8 cellular contexts compared by ENCODE assay signal in the genomic region with DNA sequence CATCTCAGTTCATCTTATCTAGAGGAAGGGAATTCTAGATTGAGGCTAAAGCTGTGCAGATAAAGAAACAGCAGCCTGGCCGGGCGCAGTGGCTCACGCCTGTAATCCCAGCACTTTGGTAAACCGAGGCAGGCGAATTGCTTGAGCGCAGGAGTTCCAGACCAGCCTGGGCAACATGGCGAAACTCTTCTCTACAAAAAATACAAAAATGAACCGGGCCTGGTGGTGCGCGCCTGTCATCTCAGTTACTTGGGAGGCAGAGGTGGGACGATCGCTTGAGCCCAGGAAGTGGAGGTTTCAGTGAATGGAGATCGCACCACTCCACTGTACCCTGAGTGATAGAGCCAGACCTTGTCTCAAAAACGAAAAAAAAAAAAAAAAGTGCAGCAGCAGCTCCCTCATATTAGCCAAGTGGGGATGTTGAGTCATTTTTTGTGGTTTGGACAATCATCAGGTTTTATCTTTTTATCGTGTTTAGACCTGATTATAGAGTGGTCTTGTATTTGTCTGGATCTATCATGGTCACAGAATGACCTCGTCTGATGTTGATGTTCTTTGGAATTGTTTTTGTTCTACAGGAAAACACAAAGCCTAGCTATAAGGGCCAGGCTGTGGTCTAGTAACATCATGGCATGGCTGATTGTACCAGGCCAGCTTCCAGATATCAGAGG. TPM values are rescaled to one million over a fixed set of nuclear protein-coding genes. Genes with fewer than 3 reads are reported as not detected.
DNase-seq lines count a peak whose midpoint lies in the region; ATAC-seq and TF ChIP-seq lines count a peak whose summit lies in the region.

No MANE protein-coding gene starts in this region.

- no peaks in the 10 kb centered on the region for H3K36me3 ChIP-seq in brain microvascular endothelial cell (replicated peaks)
- H3K36me3 ChIP-seq in mucosa of descending colon (ENCODE audit: low read depth): no peaks in the 10 kb centered on the region

- H3K4me3 ChIP-seq in brain microvascular endothelial cell (ENCODE audit: low read depth, low read length) (peak overlapping the region; percentile 78), mucosa of descending colon (no peak overlapping the region)

- ATAC-seq in mucosa of descending colon: no peak
- ATAC-seq in GM18498 (IDR thresholded peaks at IDR 0.05; ENCODE audit: unreplicated experiment): no peak

- H3K27ac ChIP-seq in brain microvascular endothelial cell: peak overlapping the region; percentile 94

- no peak for TF ChIP-seq CTCF in brain microvascular endothelial cell (IDR thresholded peaks at IDR 0.05; ENCODE audit: low read depth, low read length, missing control alignments)
- TF ChIP-seq CTCF in mucosa of descending colon (IDR thresholded peaks at IDR 0.05): no peak

- no peaks in the 10 kb centered on the region for H3K9me3 ChIP-seq in mucosa of descending colon

- peaks cover 8% of the 10 kb centered on the region for H3K4me1 ChIP-seq in mucosa of descending colon (ENCODE audit: low read depth)

- in situ Hi-C loops in brain microvascular endothelial cell (cut with HindIII; ENCODE audit: low pct_ligation_motif_present, low sequenced_read_pairs): no loop called here

- DNase-seq in AG08395 (ENCODE audit: low spot score): peak; percentile 33
- DNase-seq in HT1080 (ENCODE audit: low read depth): peak; percentile 38
- peak; percentile 89 for DNase-seq in brain microvascular endothelial cell
- DNase-seq in mucosa of descending colon: peak in 2 of 3 donors; percentile 10 to 29
- DNase-seq in effector CD8-positive, alpha-beta T cell (lab: John Stamatoyannopoulos, UW): no peak
- DNase-seq in NCI-H2081 treated with DMSO at 0.1 percent for 48 hours (lab: John Stamatoyannopoulos, UW): no peak
- no peak for DNase-seq in midbrain (lab: John Stamatoyannopoulos, UW)

- intact Hi-C loops in mucosa of descending colon (cut with DNase I, micrococcal nuclease): no loop called here

- no peaks in the 10 kb centered on the region for H3K27me3 ChIP-seq in brain microvascular endothelial cell (replicated peaks)

RNA-seq across cellular contexts. Expression of gene FBXW11, which starts 1.5 kb away (rescaled TPM):
- total RNA-seq in HT1080 (2014; rRNA removed; shearing (Covaris generic)): 57.9 and 77.2 TPM in 2 replicates
- 65.3 and 76.8 TPM in 2 replicates for polyA plus RNA-seq in HT1080 (2015; cell fraction: cytosol; rRNA removed)
- 45.9 and 49.4 TPM in 2 replicates for polyA plus RNA-seq in HT1080 (2015; cell fraction: nucleus; rRNA removed)
- 10 to 100 TPM; 37.2 to 50.2 (median 39.5) TPM for total RNA-seq in mucosa of descending colon

Comparison
In these comparisons a context has a peak if more than half of its experiments do, and no peak if none do; other contexts are left out.
1. DNase-seq: peak in AG08395 (single experiment), HT1080 (single experiment), brain microvascular endothelial cell (single experiment) and mucosa of descending colon (2 of 3); none in effector CD8-positive, alpha-beta T cell (single experiment), NCI-H2081 treated with DMSO at 0.1 percent for 48 hours (single experiment) and midbrain (single experiment).